In the genomic region with DNA sequence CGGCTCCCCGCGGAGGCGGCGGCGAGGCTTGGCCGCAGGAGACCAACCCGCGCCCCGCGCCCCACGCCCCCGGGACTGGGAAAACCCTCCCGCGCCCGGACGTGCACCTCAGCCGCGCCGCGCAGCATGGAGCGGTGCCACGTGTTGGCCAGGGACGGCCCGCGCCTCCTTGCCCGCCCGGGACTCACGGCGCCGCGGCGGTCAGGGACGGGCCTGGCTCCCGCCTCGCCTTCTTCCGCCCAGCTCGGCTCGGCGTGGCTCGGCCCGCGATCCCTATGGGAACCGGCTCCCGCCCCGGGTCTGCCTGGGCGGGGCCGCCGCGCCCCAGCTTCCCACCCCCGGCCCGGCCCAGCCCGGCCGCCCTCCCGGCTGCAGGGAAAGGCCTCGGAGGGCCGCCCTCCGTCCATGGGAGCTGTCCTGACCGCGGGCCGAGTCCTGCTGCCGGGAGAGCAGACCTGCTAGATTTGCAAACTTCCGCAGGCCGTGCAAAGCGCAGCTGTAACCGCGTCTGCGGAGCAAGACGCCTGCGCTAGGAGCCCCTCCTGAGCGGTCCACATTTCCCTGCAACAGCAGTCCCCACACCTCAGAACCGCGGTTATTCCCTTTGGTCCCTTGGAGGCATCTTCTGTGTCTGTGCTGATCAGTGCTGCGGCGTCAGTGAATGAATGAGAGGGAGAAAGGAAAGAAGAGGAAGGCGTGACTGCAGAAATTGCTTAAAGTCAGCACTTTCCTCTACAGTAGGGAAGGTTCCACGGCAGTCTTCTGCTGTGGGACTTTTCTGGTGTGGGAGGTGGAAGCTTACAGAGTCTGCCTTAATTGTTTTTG, we compare ENCODE assay signal across 8 cellular contexts. TPM values are rescaled to one million over a fixed set of nuclear protein-coding genes. Genes with fewer than 3 reads are reported as not detected.
DNase-seq lines count a peak whose midpoint lies in the region; ATAC-seq, FAIRE-seq and TF ChIP-seq lines count a peak whose summit lies in the region.

TSS of gene CDKL1 (minus strand) at position 246 of the 825 bp plus-strand sequence. CDS start 1,013 bp downstream, outside the sequence.

- H3K4me2 ChIP-seq in K562 (ENCODE audit: insufficient read depth, low read length), result peak within 1 kb of the TSS; percentile 84

- FAIRE-seq in K562 (lab: Jason Lieb, UNC), result no peak

- no peaks in the 10 kb centered on the region for H3K9me3 ChIP-seq in K562 (replicated peaks; ENCODE audit: control insufficient read depth, insufficient read depth, low read depth, low read length)

- H3K4me3 ChIP-seq in K562 (peak within 1 kb of the TSS; percentile 60), rectal smooth muscle tissue (ENCODE audit: low read length) (peak within 1 kb of the TSS; percentile 78)

- TF ChIP-seq RAD21 in K562 (CRISPR knock-in tag; conservative IDR thresholded peaks at IDR 0.05 in 1 of 2, IDR thresholded peaks at IDR 0.05 in 1 of 2), result no peak

- H3K4me1 ChIP-seq in K562 (replicated peaks in 1 of 2; ENCODE audit: control insufficient read depth in 2 of 2, insufficient read depth in 2 of 2, low read length in 2 of 2) (peaks cover 5 to 15% of the 10 kb centered on the region in 2 experiments; a peak in 4 of 5 replicates), rectal smooth muscle tissue (ENCODE audit: control insufficient read depth, insufficient read depth, low read length) (peaks cover 12% of the 10 kb centered on the region)

- no peaks in the 10 kb centered on the region for H3K36me3 Mint-ChIP-seq in IgD-negative memory B cell
- H3K36me3 Mint-ChIP-seq in T-helper 2 cell treated with Interferon-gamma antibody and Interleukin-4, amounts not matched to agents 5 μg/mL and 100 μg/mL, for 36 hours (ENCODE audit: low read depth), result no peaks in the 10 kb centered on the region

- DNase-seq in DMS53 (lab: John Stamatoyannopoulos, UW), result peak; percentile 88
- DNase-seq in T-helper 2 cell treated with Interferon-gamma antibody and Interleukin-4, amounts not matched to agents 5 μg/mL and 100 μg/mL, for 36 hours (ENCODE audit: low spot score), result peak; percentile 59
- peak; percentile 59 to 76 (median 74) for DNase-seq in K562 (ENCODE audit: extremely low read depth in 1 of 4, low spot score in 3 of 4)
- peak in 45 of 51 donors; percentile 11 to 79 (median 45) for DNase-seq in hypothalamus (lab: John Stamatoyannopoulos, UW)
- DNase-seq in middle frontal gyrus (ENCODE audit: extremely low spot score, low spot score), result no peak

- in situ Hi-C loops in K562 (cut with MboI), result no loop called here

- H3K36me3 ChIP-seq in K562 (ENCODE audit: control insufficient read depth, insufficient read depth, low read length) (peaks cover 3% of the 10 kb centered on the region; the same call in 1 of the 3 replicates), rectal smooth muscle tissue (ENCODE audit: control insufficient read depth, insufficient read depth, low read length) (no peaks in the 10 kb centered on the region)

- H3K4me1 Mint-ChIP-seq in IgD-negative memory B cell, result peaks cover 15 to 25% (median 16%) of the 10 kb centered on the region in 3 donors
- H3K4me1 Mint-ChIP-seq in T-helper 2 cell treated with Interferon-gamma antibody and Interleukin-4, amounts not matched to agents 5 μg/mL and 100 μg/mL, for 36 hours (ENCODE audit: low read depth), result peaks cover 9% of the 10 kb centered on the region

- ATAC-seq in GM21390 (IDR thresholded peaks at IDR 0.05; ENCODE audit: unreplicated experiment) (peak; percentile 59), K562 (peak; percentile 88)

- POLR2A ChIA-PET in K562 (lab: Yijun Ruan, JAX), result interaction anchor here (0.7 to 1.3 kb wide), 3 partner anchors 23 to 93 kb away, joined by 3 to 5 read pairs (median 4); no protein-coding TSS in a partner anchor

- peak within 1 kb of the TSS in 1 of 3 donors; percentile 97 for H3K27ac Mint-ChIP-seq in IgD-negative memory B cell
- H3K27ac Mint-ChIP-seq in T-helper 2 cell treated with Interferon-gamma antibody and Interleukin-4, amounts not matched to agents 5 μg/mL and 100 μg/mL, for 36 hours, result no peak within 1 kb of the TSS

- no peaks in the 10 kb centered on the region for H4K20me1 ChIP-seq in K562 (replicated peaks; ENCODE audit: control insufficient read depth, insufficient read depth, low read length)

- CTCF ChIA-PET in K562 (lab: Yijun Ruan, JAX; ENCODE audit: low intra/inter-chr PET ratio), result no interaction called here

- intact Hi-C loops in K562 (cut with micrococcal nuclease), result loop anchor here (2.0 to 5.0 kb wide), 2 partner anchors 76 to 135 kb away; partner anchors contain the start of gene MAP4K5

- no TSS peak for BruUV-seq in K562 (replicated peaks; lab: Mats Ljungman, UMichigan)

- no peak for TF ChIP-seq CTCF in K562 (IDR thresholded peaks at IDR 0.05 in 2 of 3, conservative IDR thresholded peaks at IDR 0.05 in 1 of 3; ENCODE audit: insufficient read depth in 2 of 3, low read depth in 1 of 3, low read length in 3 of 3)

- peak; percentile 7; the same call in 1 of the 2 replicates for TF ChIP-seq POLR2A in K562 (conservative IDR thresholded peaks at IDR 0.05)

- H3K27me3 Mint-ChIP-seq in IgD-negative memory B cell, result peaks cover 2% of the 10 kb centered on the region
- peaks cover 36% of the 10 kb centered on the region for H3K27me3 Mint-ChIP-seq in T-helper 2 cell treated with Interferon-gamma antibody and Interleukin-4, amounts not matched to agents 5 μg/mL and 100 μg/mL, for 36 hours (ENCODE audit: low read depth)

- peak within 1 kb of the TSS; percentile 99 for H2AFZ ChIP-seq in K562 (ENCODE audit: low read depth, low read length)

- TF ChIP-seq EP300 in K562 (IDR thresholded peaks at IDR 0.05; ENCODE audit: low read length), result no peak

- H3K79me2 ChIP-seq in K562 (ENCODE audit: control insufficient read depth, insufficient read depth, low read length), result peaks cover 24% of the 10 kb centered on the region

- peak within 1 kb of the TSS; percentile 82 to 97 (median 92) for H3K4me3 Mint-ChIP-seq in IgD-negative memory B cell
- peak within 1 kb of the TSS; percentile 84 for H3K4me3 Mint-ChIP-seq in T-helper 2 cell treated with Interferon-gamma antibody and Interleukin-4, amounts not matched to agents 5 μg/mL and 100 μg/mL, for 36 hours

- H3K9me1 ChIP-seq in K562 (ENCODE audit: control insufficient read depth, insufficient read depth, low read length), result no peaks in the 10 kb centered on the region

- H3K9me3 Mint-ChIP-seq in IgD-negative memory B cell, result no peaks in the 10 kb centered on the region
- H3K9me3 Mint-ChIP-seq in T-helper 2 cell treated with Interferon-gamma antibody and Interleukin-4, amounts not matched to agents 5 μg/mL and 100 μg/mL, for 36 hours, result no peaks in the 10 kb centered on the region

- H3K27ac ChIP-seq in K562 (ENCODE audit: extremely low read depth, low read depth, low read length), result peak within 1 kb of the TSS; percentile 74
- H3K27ac ChIP-seq in rectal smooth muscle tissue (ENCODE audit: low read depth, low read length), result peak within 1 kb of the TSS; percentile 73

- H3K9ac ChIP-seq in K562 (ENCODE audit: insufficient read depth in 1 of 2, low read depth in 2 of 2, low read length in 2 of 2) (peak within 1 kb of the TSS; percentile 86 to 93), rectal smooth muscle tissue (ENCODE audit: low read length) (peak within 1 kb of the TSS; percentile 46)

- 0% methylated on average over 18 of the region's 77 CpGs for WGBS in K562 (ENCODE audit: insufficient coverage, low coverage, missing lambda C conversion rate)

- H3K27me3 ChIP-seq in K562 (ENCODE audit: control insufficient read depth in 2 of 2, insufficient read depth in 2 of 2, low read length in 2 of 2) (no peaks in the 10 kb centered on the region), rectal smooth muscle tissue (ENCODE audit: control insufficient read depth, insufficient read depth, low read length) (no peaks in the 10 kb centered on the region)

TF ChIP-seq in K562, 482 proteins besides CTCF, POLR2A, EP300 and RAD21 (continues in another document):
- TF ChIP-seq, protein P1, sequence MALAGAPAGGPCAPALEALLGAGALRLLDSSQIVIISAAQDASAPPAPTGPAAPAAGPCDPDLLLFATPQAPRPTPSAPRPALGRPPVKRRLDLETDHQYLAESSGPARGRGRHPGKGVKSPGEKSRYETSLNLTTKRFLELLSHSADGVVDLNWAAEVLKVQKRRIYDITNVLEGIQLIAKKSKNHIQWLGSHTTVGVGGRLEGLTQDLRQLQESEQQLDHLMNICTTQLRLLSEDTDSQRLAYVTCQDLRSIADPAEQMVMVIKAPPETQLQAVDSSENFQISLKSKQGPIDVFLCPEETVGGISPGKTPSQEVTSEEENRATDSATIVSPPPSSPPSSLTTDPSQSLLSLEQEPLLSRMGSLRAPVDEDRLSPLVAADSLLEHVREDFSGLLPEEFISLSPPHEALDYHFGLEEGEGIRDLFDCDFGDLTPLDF (CRISPR knock-in tag; IDR thresholded peaks at IDR 0.05), result peak; percentile 22; the same call in 1 of the 2 replicates
- TF ChIP-seq, protein P2, sequence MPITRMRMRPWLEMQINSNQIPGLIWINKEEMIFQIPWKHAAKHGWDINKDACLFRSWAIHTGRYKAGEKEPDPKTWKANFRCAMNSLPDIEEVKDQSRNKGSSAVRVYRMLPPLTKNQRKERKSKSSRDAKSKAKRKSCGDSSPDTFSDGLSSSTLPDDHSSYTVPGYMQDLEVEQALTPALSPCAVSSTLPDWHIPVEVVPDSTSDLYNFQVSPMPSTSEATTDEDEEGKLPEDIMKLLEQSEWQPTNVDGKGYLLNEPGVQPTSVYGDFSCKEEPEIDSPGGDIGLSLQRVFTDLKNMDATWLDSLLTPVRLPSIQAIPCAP (CRISPR knock-in tag; IDR thresholded peaks at IDR 0.05; ENCODE audit: borderline replicate concordance), result no peak
- TF ChIP-seq FUS (optimal IDR thresholded peaks at IDR 0.05; ENCODE audit: low read depth, low read length) (peak; percentile 73), BMI1 (IDR thresholded peaks at IDR 0.05; ENCODE audit: low read length) (no peak), ZNF785 (CRISPR knock-in tag; IDR thresholded peaks at IDR 0.05) (no peak)

RNA-seq across cellular contexts. Expression of gene CDKL1, which starts in this region (rescaled TPM):
- polyA plus RNA-seq in IgD-negative memory B cell (7.1 TPM), K562 (2011; rRNA removed) (9.3 and 11.5 TPM in 2 replicates), K562 (2014; fragmentation: Illumina TruSeq; extraction: Trizol) (3.7 and 35.0 TPM in 2 replicates), K562 (2014; fragmentation: Nextera tagmentation; extraction: Ambion mirVana) (1 to 10 TPM; 2.3 to 4.8 TPM), K562 (2014; rRNA removed) (4.4 and 6.9 TPM in 2 replicates)
- 6.0 and 29.9 TPM in 2 replicates for total RNA-seq in K562 (2011; cell fraction: chromatin; rRNA removed; ENCODE audit: low replicate concordance)
- 6.5 and 7.5 TPM in 2 replicates for total RNA-seq in K562 (2011; cell fraction: nucleolus; rRNA removed)
- 8.9 and 12.5 TPM in 2 replicates for total RNA-seq in K562 (2011; cell fraction: nucleoplasm; rRNA removed)
- total RNA-seq in K562 (2014; rRNA removed) (11.1 and 18.1 TPM in 2 replicates), K562 (2014; rRNA removed; fragmentation: Illumina TruSeq; extraction: Trizol) (6.2 and 8.5 TPM in 2 replicates), K562 (2015; rRNA removed; fragmentation: Illumina TruSeq; extraction: Trizol) (9.0 and 10.7 TPM in 2 replicates), K562 (2021) (7.3 and 7.5 TPM in 2 replicates)
- 1.9 and 2.1 TPM in 2 replicates for polyA plus RNA-seq in K562 (2011; cell fraction: cytosol; rRNA removed)
- polyA plus RNA-seq in K562 (2011; cell fraction: nucleus; rRNA removed), result 3.6 and 5.4 TPM in 2 replicates
- 1.3 and 4.8 TPM in 2 replicates for polyA plus RNA-seq in K562 (2012)
- polyA minus RNA-seq in K562 (2011; rRNA and poly(A)+ RNA removed), result 6.8 and 9.4 TPM in 2 replicates
- 9.6 and 10.1 TPM in 2 replicates for polyA minus RNA-seq in K562 (2011; cell fraction: cytosol; rRNA and poly(A)+ RNA removed)
- polyA minus RNA-seq in K562 (2011; cell fraction: nucleus; rRNA and poly(A)+ RNA removed), result 11.1 and 29.4 TPM in 2 replicates
